10 cellular contexts compared by ENCODE assay signal in the genomic region with DNA sequence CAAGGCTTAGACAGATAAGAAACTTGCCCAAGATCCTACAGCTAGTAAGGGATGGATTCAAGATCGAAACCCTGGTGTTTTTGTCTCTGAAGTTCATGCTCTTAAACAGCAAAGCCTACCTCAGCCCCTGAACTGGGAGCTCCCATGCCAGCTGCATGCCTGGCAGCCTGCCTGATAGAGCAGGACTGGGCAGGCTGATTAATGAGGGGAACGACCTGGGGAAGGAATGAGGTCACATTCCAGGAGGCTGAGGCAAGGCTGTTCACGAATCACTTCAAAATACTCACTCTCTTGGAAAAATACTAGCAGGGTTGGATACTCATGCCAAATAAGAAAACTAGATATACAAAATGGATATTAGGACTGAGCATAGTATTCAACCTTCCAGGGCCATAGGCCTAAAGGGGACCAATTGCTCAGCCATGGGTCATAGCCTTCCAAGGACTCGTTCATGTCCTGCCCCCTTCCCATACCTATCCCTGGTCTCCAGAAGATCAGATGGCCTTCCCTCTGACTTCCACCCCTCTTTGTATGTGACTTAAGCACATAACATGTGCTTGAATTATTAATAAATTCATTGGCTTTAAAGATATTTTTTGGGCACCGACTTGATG. TPM values are rescaled to one million over a fixed set of nuclear protein-coding genes. Genes with fewer than 3 reads are reported as not detected.
DNase-seq lines count a peak whose midpoint lies in the region; ATAC-seq, FAIRE-seq and TF ChIP-seq lines count a peak whose summit lies in the region.
"Had no signal": no experiment of that assay in that cellular context is flagged by ENCODE, and none has a peak within 500 bp of the region (broad histone marks: within the 10 kb centered on the region; RNA-seq: fewer than 3 reads in every experiment).

No MANE protein-coding gene starts in this region.

- TF ChIP-seq POLR2A in GM12891 (IDR thresholded peaks at IDR 0.05; ENCODE audit: low read depth, low read length): no peak

- DNase-seq in GM04504 (ENCODE audit: low read depth) (peak; percentile 68), SJSA1 (ENCODE audit: low read depth in 1 of 2, low spot score in 2 of 2) (peak; percentile 58 to 62), foreskin keratinocyte (peak; percentile 89 to 95), retinal pigment epithelial cell (ENCODE audit: low read depth) (peak; percentile 97), DMS79 (lab: John Stamatoyannopoulos, UW) (no peak), HuH-7.5 (ENCODE audit: low spot score) (no peak), GM12891 (ENCODE audit: insufficient read length, low spot score) (no peak)
- DNase-seq: activated CD4-positive, alpha-beta T cell treated with anti-CD3 and anti-CD28 coated beads, Interleukin-2, amount 50 U/mL, for 48 hours; NCI-H2107 had no signal

- ATAC-seq in foreskin keratinocyte: peak; percentile 98
- no peak for ATAC-seq in HG02623 (IDR thresholded peaks at IDR 0.05; ENCODE audit: unreplicated experiment)

- H3K27me3 ChIP-seq in SJSA1 (replicated peaks) (no peaks in the 10 kb centered on the region), foreskin keratinocyte (no peaks in the 10 kb centered on the region)

- H3K27ac ChIP-seq in SJSA1: peak overlapping the region; percentile 22; the same call in 1 of the 2 replicates
- H3K27ac ChIP-seq in foreskin keratinocyte: peak overlapping the region; percentile 52

- H3K36me3 ChIP-seq in SJSA1: no peaks in the 10 kb centered on the region

- no peaks in the 10 kb centered on the region for H3K9me3 ChIP-seq in SJSA1 (replicated peaks)

- no peak for FAIRE-seq in GM12891 (lab: Jason Lieb, UNC)

- H3K4me3 ChIP-seq in SJSA1 (no peak overlapping the region), retinal pigment epithelial cell (ENCODE audit: low read length) (no peak overlapping the region)

- TF ChIP-seq CTCF in foreskin keratinocyte (conservative IDR thresholded peaks at IDR 0.05) (no peak), retinal pigment epithelial cell (conservative IDR thresholded peaks at IDR 0.05; ENCODE audit: low read depth, low read length) (no peak)

- peaks cover 18% of the 10 kb centered on the region for H3K4me1 ChIP-seq in SJSA1 (replicated peaks)
- peaks cover 16% of the 10 kb centered on the region for H3K4me1 ChIP-seq in foreskin keratinocyte

TF ChIP-seq in GM12891, 5 proteins besides CTCF, POLR2A, EP300 and RAD21:
- TF ChIP-seq POLR2AphosphoS5 (IDR thresholded peaks at IDR 0.05; ENCODE audit: low read depth, low read length) (no peak), POU2F2 (IDR thresholded peaks at IDR 0.05; ENCODE audit: low read depth, low read length) (no peak), SPI1 (IDR thresholded peaks at IDR 0.05; ENCODE audit: low read depth, low read length) (no peak), TAF1 (IDR thresholded peaks at IDR 0.05; ENCODE audit: low read depth, low read length) (no peak)

RNA-seq across cellular contexts. Expression of a gene that starts 15.6 kb away (rescaled TPM):
- total RNA-seq in SJSA1 (2014; rRNA removed; shearing (Covaris generic)): not detected in 2 replicates
- total RNA-seq in foreskin keratinocyte: 103 and 150 TPM in 2 replicates
- 112 and 158 TPM in 2 replicates for polyA plus RNA-seq in foreskin keratinocyte
- 1.8 TPM for polyA plus RNA-seq in GM12891 (2012; ENCODE audit: low read depth, missing spikeins)

RNA-seq across cellular contexts. Expression of a gene that starts 46.1 kb away (rescaled TPM):
- total RNA-seq in SJSA1 (2014; rRNA removed; shearing (Covaris generic)): 11.5 and 29.8 TPM in 2 replicates
- total RNA-seq in foreskin keratinocyte: 17.2 and 22.3 TPM in 2 replicates
- polyA plus RNA-seq in foreskin keratinocyte: 11.6 and 12.1 TPM in 2 replicates
- 23.7 TPM for polyA plus RNA-seq in GM12891 (2012; ENCODE audit: low read depth, missing spikeins)

Comparison
In these comparisons a context has a peak if more than half of its experiments do, and no peak if none do; other contexts are left out.
1. DNase-seq: peak in GM04504 (single experiment), SJSA1 (2 of 2), foreskin keratinocyte (2 of 2) and retinal pigment epithelial cell (single experiment); none in DMS79 (single experiment), HuH-7.5 (single experiment) and GM12891 (single experiment).
2. RNA of a gene that starts 15.6 kb away (total RNA-seq): 103 to 150 TPM in foreskin keratinocyte; not detected in SJSA1; every median in the first group is over 100 times any median in the second.